In the genomic region with DNA sequence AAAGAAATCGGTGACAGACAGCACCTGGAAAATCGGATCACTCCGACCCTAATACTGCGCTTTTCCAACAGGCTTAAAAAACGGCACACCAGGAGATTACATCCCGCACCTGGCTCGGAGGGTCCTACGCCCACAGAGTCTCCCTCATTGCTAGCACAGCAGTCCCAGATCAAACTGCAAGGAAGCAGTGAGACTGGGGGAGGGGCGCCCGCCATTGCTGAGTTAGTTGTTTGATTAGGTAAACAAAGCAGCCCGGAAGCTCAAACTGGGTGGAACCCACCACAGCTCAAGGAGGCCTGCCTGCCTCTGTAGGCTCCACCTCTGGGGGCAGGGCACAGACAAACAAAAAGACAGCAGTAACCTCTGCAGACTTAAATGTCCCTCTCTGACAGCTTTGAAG, we compare ENCODE assay signal across 1 cellular context.
A peak's percentile ranks its signal among the peaks of the same experiment; 100 is the strongest.
TF ChIP-seq lines count a peak whose summit lies in the region.
"Not testable (repeated sequence)": the region's sequence is repeated elsewhere in the genome, so short reads cannot be mapped to it uniquely, and the experiment has no call there.

No MANE protein-coding gene starts in this region.

TF ChIP-seq in HepG2, 621 proteins besides CTCF, POLR2A, EP300 and RAD21 (continues in another document):
- TF ChIP-seq REPIN1 (CRISPR knock-in tag; IDR thresholded peaks at IDR 0.05; ENCODE audit: borderline replicate concordance, low read depth) = 0 out of 2 replicates have a peak, but pooled peaks have one; percentile 41
- TF ChIP-seq ZC3H13 (CRISPR knock-in tag; IDR thresholded peaks at IDR 0.05) = 0 out of 2 replicates have a peak, but pooled peaks have one; percentile 30
- TF ChIP-seq SALL1 (CRISPR knock-in tag; IDR thresholded peaks at IDR 0.05) = peak; percentile 30; the same call in 1 of the 2 replicates
- TF ChIP-seq SP5 (CRISPR knock-in tag; IDR thresholded peaks at IDR 0.05; ENCODE audit: borderline replicate concordance, low read depth) = peak; percentile 24; the same call in 1 of the 2 replicates
- 0 out of 2 replicates have a peak, but pooled peaks have one; percentile 19 for TF ChIP-seq PHF20 (CRISPR knock-in tag; IDR thresholded peaks at IDR 0.05)
- not testable (repeated sequence) for TF ChIP-seq NONO, NR2F6, FOXP1, FOXA1, TCF12, SOX6, SOX13 (IDR thresholded peaks at IDR 0.05)
- peak; percentile 67 for TF ChIP-seq NONO (CRISPR knock-in tag; conservative IDR thresholded peaks at IDR 0.05)
- TF ChIP-seq NR2F6 (CRISPR knock-in tag; IDR thresholded peaks at IDR 0.05) = 0 out of 2 replicates have a peak, but pooled peaks have one; percentile 9
- TF ChIP-seq GATAD2A (CRISPR knock-in tag; IDR thresholded peaks at IDR 0.05) = 0 out of 2 replicates have a peak, but pooled peaks have one; percentile 37
- TF ChIP-seq ZNF788 (CRISPR knock-in tag; IDR thresholded peaks at IDR 0.05; ENCODE audit: borderline replicate concordance) = 0 out of 2 replicates have a peak, but pooled peaks have one; percentile 41
- peak; percentile 47; the same call in 1 of the 2 replicates for TF ChIP-seq ELF1 (CRISPR knock-in tag; IDR thresholded peaks at IDR 0.05)
- TF ChIP-seq, protein P1, sequence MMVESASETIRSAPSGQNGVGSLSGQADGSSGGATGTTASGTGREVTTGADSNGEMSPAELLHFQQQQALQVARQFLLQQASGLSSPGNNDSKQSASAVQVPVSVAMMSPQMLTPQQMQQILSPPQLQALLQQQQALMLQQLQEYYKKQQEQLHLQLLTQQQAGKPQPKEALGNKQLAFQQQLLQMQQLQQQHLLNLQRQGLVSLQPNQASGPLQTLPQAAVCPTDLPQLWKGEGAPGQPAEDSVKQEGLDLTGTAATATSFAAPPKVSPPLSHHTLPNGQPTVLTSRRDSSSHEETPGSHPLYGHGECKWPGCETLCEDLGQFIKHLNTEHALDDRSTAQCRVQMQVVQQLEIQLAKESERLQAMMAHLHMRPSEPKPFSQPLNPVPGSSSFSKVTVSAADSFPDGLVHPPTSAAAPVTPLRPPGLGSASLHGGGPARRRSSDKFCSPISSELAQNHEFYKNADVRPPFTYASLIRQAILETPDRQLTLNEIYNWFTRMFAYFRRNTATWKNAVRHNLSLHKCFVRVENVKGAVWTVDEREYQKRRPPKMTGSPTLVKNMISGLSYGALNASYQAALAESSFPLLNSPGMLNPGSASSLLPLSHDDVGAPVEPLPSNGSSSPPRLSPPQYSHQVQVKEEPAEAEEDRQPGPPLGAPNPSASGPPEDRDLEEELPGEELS (CRISPR knock-in tag; IDR thresholded peaks at IDR 0.05) = peak; percentile 67
- TF ChIP-seq, protein P2, sequence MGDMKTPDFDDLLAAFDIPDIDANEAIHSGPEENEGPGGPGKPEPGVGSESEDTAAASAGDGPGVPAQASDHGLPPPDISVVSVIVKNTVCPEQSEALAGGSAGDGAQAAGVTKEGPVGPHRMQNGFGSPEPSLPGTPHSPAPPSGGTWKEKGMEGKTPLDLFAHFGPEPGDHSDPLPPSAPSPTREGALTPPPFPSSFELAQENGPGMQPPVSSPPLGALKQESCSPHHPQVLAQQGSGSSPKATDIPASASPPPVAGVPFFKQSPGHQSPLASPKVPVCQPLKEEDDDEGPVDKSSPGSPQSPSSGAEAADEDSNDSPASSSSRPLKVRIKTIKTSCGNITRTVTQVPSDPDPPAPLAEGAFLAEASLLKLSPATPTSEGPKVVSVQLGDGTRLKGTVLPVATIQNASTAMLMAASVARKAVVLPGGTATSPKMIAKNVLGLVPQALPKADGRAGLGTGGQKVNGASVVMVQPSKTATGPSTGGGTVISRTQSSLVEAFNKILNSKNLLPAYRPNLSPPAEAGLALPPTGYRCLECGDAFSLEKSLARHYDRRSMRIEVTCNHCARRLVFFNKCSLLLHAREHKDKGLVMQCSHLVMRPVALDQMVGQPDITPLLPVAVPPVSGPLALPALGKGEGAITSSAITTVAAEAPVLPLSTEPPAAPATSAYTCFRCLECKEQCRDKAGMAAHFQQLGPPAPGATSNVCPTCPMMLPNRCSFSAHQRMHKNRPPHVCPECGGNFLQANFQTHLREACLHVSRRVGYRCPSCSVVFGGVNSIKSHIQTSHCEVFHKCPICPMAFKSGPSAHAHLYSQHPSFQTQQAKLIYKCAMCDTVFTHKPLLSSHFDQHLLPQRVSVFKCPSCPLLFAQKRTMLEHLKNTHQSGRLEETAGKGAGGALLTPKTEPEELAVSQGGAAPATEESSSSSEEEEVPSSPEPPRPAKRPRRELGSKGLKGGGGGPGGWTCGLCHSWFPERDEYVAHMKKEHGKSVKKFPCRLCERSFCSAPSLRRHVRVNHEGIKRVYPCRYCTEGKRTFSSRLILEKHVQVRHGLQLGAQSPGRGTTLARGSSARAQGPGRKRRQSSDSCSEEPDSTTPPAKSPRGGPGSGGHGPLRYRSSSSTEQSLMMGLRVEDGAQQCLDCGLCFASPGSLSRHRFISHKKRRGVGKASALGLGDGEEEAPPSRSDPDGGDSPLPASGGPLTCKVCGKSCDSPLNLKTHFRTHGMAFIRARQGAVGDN (CRISPR knock-in tag; IDR thresholded peaks at IDR 0.05) = peak; percentile 61
- TF ChIP-seq, protein P3, sequence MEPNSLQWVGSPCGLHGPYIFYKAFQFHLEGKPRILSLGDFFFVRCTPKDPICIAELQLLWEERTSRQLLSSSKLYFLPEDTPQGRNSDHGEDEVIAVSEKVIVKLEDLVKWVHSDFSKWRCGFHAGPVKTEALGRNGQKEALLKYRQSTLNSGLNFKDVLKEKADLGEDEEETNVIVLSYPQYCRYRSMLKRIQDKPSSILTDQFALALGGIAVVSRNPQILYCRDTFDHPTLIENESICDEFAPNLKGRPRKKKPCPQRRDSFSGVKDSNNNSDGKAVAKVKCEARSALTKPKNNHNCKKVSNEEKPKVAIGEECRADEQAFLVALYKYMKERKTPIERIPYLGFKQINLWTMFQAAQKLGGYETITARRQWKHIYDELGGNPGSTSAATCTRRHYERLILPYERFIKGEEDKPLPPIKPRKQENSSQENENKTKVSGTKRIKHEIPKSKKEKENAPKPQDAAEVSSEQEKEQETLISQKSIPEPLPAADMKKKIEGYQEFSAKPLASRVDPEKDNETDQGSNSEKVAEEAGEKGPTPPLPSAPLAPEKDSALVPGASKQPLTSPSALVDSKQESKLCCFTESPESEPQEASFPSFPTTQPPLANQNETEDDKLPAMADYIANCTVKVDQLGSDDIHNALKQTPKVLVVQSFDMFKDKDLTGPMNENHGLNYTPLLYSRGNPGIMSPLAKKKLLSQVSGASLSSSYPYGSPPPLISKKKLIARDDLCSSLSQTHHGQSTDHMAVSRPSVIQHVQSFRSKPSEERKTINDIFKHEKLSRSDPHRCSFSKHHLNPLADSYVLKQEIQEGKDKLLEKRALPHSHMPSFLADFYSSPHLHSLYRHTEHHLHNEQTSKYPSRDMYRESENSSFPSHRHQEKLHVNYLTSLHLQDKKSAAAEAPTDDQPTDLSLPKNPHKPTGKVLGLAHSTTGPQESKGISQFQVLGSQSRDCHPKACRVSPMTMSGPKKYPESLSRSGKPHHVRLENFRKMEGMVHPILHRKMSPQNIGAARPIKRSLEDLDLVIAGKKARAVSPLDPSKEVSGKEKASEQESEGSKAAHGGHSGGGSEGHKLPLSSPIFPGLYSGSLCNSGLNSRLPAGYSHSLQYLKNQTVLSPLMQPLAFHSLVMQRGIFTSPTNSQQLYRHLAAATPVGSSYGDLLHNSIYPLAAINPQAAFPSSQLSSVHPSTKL (CRISPR knock-in tag; IDR thresholded peaks at IDR 0.05) = peak; percentile 30; the same call in 1 of the 2 replicates
- TF ChIP-seq FOXP1 (CRISPR knock-in tag; IDR thresholded peaks at IDR 0.05) = 0 out of 2 replicates have a peak, but pooled peaks have one; percentile 12
- TF ChIP-seq ZMYM4 (CRISPR knock-in tag; IDR thresholded peaks at IDR 0.05) = peak; percentile 25; the same call in 1 of the 2 replicates
- TF ChIP-seq FOXA3 (CRISPR knock-in tag; IDR thresholded peaks at IDR 0.05) = peak; percentile 94
- TF ChIP-seq ETV5 (CRISPR knock-in tag; IDR thresholded peaks at IDR 0.05; ENCODE audit: borderline replicate concordance) = peak; percentile 47; the same call in 1 of the 2 replicates
- TF ChIP-seq FOXA1 (CRISPR knock-in tag; IDR thresholded peaks at IDR 0.05) = peak; percentile 75
- TF ChIP-seq, protein P4, sequence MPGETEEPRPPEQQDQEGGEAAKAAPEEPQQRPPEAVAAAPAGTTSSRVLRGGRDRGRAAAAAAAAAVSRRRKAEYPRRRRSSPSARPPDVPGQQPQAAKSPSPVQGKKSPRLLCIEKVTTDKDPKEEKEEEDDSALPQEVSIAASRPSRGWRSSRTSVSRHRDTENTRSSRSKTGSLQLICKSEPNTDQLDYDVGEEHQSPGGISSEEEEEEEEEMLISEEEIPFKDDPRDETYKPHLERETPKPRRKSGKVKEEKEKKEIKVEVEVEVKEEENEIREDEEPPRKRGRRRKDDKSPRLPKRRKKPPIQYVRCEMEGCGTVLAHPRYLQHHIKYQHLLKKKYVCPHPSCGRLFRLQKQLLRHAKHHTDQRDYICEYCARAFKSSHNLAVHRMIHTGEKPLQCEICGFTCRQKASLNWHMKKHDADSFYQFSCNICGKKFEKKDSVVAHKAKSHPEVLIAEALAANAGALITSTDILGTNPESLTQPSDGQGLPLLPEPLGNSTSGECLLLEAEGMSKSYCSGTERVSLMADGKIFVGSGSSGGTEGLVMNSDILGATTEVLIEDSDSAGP (CRISPR knock-in tag; IDR thresholded peaks at IDR 0.05; ENCODE audit: borderline replicate concordance) = 0 out of 2 replicates have a peak, but pooled peaks have one; percentile 16
- TF ChIP-seq FOXJ3 (CRISPR knock-in tag; IDR thresholded peaks at IDR 0.05; ENCODE audit: borderline replicate concordance) = peak; percentile 59; the same call in 1 of the 2 replicates
- peak; percentile 71 for TF ChIP-seq HOXA3 (CRISPR knock-in tag; IDR thresholded peaks at IDR 0.05)
- 0 out of 2 replicates have a peak, but pooled peaks have one; percentile 33 for TF ChIP-seq TCF12 (CRISPR knock-in tag; IDR thresholded peaks at IDR 0.05)
- TF ChIP-seq, protein P5, sequence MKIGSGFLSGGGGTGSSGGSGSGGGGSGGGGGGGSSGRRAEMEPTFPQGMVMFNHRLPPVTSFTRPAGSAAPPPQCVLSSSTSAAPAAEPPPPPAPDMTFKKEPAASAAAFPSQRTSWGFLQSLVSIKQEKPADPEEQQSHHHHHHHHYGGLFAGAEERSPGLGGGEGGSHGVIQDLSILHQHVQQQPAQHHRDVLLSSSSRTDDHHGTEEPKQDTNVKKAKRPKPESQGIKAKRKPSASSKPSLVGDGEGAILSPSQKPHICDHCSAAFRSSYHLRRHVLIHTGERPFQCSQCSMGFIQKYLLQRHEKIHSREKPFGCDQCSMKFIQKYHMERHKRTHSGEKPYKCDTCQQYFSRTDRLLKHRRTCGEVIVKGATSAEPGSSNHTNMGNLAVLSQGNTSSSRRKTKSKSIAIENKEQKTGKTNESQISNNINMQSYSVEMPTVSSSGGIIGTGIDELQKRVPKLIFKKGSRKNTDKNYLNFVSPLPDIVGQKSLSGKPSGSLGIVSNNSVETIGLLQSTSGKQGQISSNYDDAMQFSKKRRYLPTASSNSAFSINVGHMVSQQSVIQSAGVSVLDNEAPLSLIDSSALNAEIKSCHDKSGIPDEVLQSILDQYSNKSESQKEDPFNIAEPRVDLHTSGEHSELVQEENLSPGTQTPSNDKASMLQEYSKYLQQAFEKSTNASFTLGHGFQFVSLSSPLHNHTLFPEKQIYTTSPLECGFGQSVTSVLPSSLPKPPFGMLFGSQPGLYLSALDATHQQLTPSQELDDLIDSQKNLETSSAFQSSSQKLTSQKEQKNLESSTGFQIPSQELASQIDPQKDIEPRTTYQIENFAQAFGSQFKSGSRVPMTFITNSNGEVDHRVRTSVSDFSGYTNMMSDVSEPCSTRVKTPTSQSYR (CRISPR knock-in tag; IDR thresholded peaks at IDR 0.05; ENCODE audit: borderline replicate concordance) = peak; percentile 94
- 0 out of 2 replicates have a peak, but pooled peaks have one; percentile 16 for TF ChIP-seq SOX6 (CRISPR knock-in tag; IDR thresholded peaks at IDR 0.05)
- TF ChIP-seq ZFX (CRISPR knock-in tag; IDR thresholded peaks at IDR 0.05; ENCODE audit: low read depth) = peak; percentile 29; the same call in 1 of the 2 replicates
- TF ChIP-seq YY1 (IDR thresholded peaks at IDR 0.05; ENCODE audit: insufficient read depth, insufficient replicate concordance, low read depth, low read length) = peak; percentile 53
- TF ChIP-seq SOX13 (CRISPR knock-in tag; conservative IDR thresholded peaks at IDR 0.05 in 1 of 2, IDR thresholded peaks at IDR 0.05 in 1 of 2) = 0 out of 4 replicates have a peak, but pooled peaks of 1 of the 2 experiments have one; percentile 9
- TF ChIP-seq MED1 (CRISPR knock-in tag; IDR thresholded peaks at IDR 0.05) = 0 out of 2 replicates have a peak, but pooled peaks have one; percentile 17
- peak; percentile 35; the same call in 1 of the 2 replicates for TF ChIP-seq THAP11 (CRISPR knock-in tag; IDR thresholded peaks at IDR 0.05)
- peak; percentile 49 for TF ChIP-seq SAP130 (CRISPR knock-in tag; IDR thresholded peaks at IDR 0.05; ENCODE audit: low read depth)
- TF ChIP-seq, protein P6, sequence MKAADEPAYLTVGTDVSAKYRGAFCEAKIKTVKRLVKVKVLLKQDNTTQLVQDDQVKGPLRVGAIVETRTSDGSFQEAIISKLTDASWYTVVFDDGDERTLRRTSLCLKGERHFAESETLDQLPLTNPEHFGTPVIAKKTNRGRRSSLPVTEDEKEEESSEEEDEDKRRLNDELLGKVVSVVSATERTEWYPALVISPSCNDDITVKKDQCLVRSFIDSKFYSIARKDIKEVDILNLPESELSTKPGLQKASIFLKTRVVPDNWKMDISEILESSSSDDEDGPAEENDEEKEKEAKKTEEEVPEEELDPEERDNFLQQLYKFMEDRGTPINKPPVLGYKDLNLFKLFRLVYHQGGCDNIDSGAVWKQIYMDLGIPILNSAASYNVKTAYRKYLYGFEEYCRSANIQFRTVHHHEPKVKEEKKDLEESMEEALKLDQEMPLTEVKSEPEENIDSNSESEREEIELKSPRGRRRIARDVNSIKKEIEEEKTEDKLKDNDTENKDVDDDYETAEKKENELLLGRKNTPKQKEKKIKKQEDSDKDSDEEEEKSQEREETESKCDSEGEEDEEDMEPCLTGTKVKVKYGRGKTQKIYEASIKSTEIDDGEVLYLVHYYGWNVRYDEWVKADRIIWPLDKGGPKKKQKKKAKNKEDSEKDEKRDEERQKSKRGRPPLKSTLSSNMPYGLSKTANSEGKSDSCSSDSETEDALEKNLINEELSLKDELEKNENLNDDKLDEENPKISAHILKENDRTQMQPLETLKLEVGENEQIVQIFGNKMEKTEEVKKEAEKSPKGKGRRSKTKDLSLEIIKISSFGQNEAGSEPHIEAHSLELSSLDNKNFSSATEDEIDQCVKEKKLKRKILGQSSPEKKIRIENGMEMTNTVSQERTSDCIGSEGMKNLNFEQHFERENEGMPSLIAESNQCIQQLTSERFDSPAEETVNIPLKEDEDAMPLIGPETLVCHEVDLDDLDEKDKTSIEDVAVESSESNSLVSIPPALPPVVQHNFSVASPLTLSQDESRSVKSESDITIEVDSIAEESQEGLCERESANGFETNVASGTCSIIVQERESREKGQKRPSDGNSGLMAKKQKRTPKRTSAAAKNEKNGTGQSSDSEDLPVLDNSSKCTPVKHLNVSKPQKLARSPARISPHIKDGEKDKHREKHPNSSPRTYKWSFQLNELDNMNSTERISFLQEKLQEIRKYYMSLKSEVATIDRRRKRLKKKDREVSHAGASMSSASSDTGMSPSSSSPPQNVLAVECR (CRISPR knock-in tag; IDR thresholded peaks at IDR 0.05; ENCODE audit: borderline replicate concordance) = peak; percentile 36; the same call in 1 of the 2 replicates
